Comparison of ENCODE assay signal across 8 cellular contexts in genomic region chr20:59560588-59561227, GRCh38. TPM values are rescaled to one million over a fixed set of nuclear protein-coding genes. Genes with fewer than 3 reads are reported as not detected.
DNase-seq lines count a peak whose midpoint lies in the region; ATAC-seq, FAIRE-seq and TF ChIP-seq lines count a peak whose summit lies in the region.

No MANE protein-coding gene starts in this region.

- DNase-seq in D721Med (ENCODE audit: insufficient read length, low spot score): no peak
- DNase-seq in Kasumi-1 (lab: John Stamatoyannopoulos, UW): peak; percentile 27 to 64
- peak; percentile 14 for DNase-seq in brain microvascular endothelial cell
- DNase-seq in mesothelial cell of epicardium (ENCODE audit: low spot score in 2 of 2, unreplicated experiment in 2 of 2): no peak
- no peak for DNase-seq in stimulated activated CD4-positive, alpha-beta T cell treated with anti-CD3 and anti-CD28 coated beads, Interleukin-15, amount 100 ng/mL, for 24 hours
- DNase-seq in dedifferentiated amniotic fluid mesenchymal stem cell (ENCODE audit: extremely low spot score): no peak
- no peak for DNase-seq in stimulated activated CD4-positive, alpha-beta T cell treated with anti-CD3 and anti-CD28 coated beads, Interleukin-4, amount 100 ng/mL, for 4 hours

- no peaks in the 10 kb centered on the region for H3K36me3 Mint-ChIP-seq in mesothelial cell of epicardium

- H3K27ac ChIP-seq in brain microvascular endothelial cell: no peak overlapping the region

- no peak overlapping the region for H3K27ac Mint-ChIP-seq in mesothelial cell of epicardium

- no peak for ATAC-seq in HG02970 (IDR thresholded peaks at IDR 0.05; ENCODE audit: low FRiP score, unreplicated experiment)

- H3K36me3 ChIP-seq in brain microvascular endothelial cell (replicated peaks): no peaks in the 10 kb centered on the region

- peaks cover 37% of the 10 kb centered on the region for H3K27me3 Mint-ChIP-seq in mesothelial cell of epicardium (ENCODE audit: low read depth)

- H3K9me3 Mint-ChIP-seq in mesothelial cell of epicardium: no peaks in the 10 kb centered on the region

- in situ Hi-C loops in brain microvascular endothelial cell (cut with HindIII; ENCODE audit: low pct_ligation_motif_present, low sequenced_read_pairs): no loop called here

- no peaks in the 10 kb centered on the region for H3K4me1 Mint-ChIP-seq in mesothelial cell of epicardium

- H3K27me3 ChIP-seq in brain microvascular endothelial cell (replicated peaks): no peaks in the 10 kb centered on the region

- H3K4me3 Mint-ChIP-seq in mesothelial cell of epicardium: no peak overlapping the region

- no peak for FAIRE-seq in D721Med (lab: Jason Lieb, UNC)

- peak; percentile 48 for TF ChIP-seq CTCF in D721Med (IDR thresholded peaks at IDR 0.05; ENCODE audit: insufficient read depth, missing control alignments)
- peak; percentile 24 for TF ChIP-seq CTCF in brain microvascular endothelial cell (IDR thresholded peaks at IDR 0.05; ENCODE audit: low read depth, low read length, missing control alignments)
- peak; percentile 44 for TF ChIP-seq CTCF in mesothelial cell of epicardium (IDR thresholded peaks at IDR 0.05; ENCODE audit: unreplicated experiment)

- no peak overlapping the region for H3K4me3 ChIP-seq in brain microvascular endothelial cell (ENCODE audit: low read depth, low read length)

RNA-seq across cellular contexts. Expression of gene PHACTR3, which starts 43.6 kb away (rescaled TPM):
- total RNA-seq in mesothelial cell of epicardium: 0.11 to 0.16 TPM (median 0.16 TPM) in 3 replicates

Comparison
In these comparisons a context has a peak if more than half of its experiments do, and no peak if none do; other contexts are left out.
1. DNase-seq: peak in Kasumi-1 (2 of 2) and brain microvascular endothelial cell (single experiment); none in D721Med (single experiment), mesothelial cell of epicardium (0 of 2), stimulated activated CD4-positive, alpha-beta T cell treated with anti-CD3 and anti-CD28 coated beads, Interleukin-15, amount 100 ng/mL, for 24 hours (single experiment), dedifferentiated amniotic fluid mesenchymal stem cell (single experiment) and stimulated activated CD4-positive, alpha-beta T cell treated with anti-CD3 and anti-CD28 coated beads, Interleukin-4, amount 100 ng/mL, for 4 hours (0 of 2).
2. Peak in every context shown above with its lines, with median percentiles within 50 percentile points of each other: CTCF ChIP-seq.